Comparison of ENCODE assay signal across 8 cellular contexts in genomic region chr10:97333601-97334369, GRCh38. TPM values are rescaled to one million over a fixed set of nuclear protein-coding genes. Genes with fewer than 3 reads are reported as not detected.
A peak's percentile ranks its signal among the peaks of the same experiment; 100 is the strongest.
DNase-seq lines count a peak whose midpoint lies in the region; ATAC-seq and TF ChIP-seq lines count a peak whose summit lies in the region.

No MANE protein-coding gene starts in this region.

- CTCF ChIA-PET in activated CD4-positive, alpha-beta T cell treated with anti-CD3 and anti-CD28 coated beads, Interleukin-2, amount 10 ng/mL, durations not matched to agents 7 days and 5 days (lab: Charles Lee) = interaction anchor here (0.6 to 1.6 kb wide), 6 partner anchors 14 to 90 kb away, joined by 3 to 5 read pairs (median 3); partner anchors contain the start of gene FRAT1

- peak overlapping the region; percentile 91 for H3K9ac ChIP-seq in mucosa of stomach (ENCODE audit: low read length)

- peak overlapping the region; percentile 84 to 98 (median 89) for H3K27ac Mint-ChIP-seq in IgD-negative memory B cell
- peak overlapping the region; percentile 85 for H3K27ac Mint-ChIP-seq in activated CD4-positive, alpha-beta T cell treated with anti-CD3 and anti-CD28 coated beads, Interleukin-2, amount 10 ng/mL, durations not matched to agents 7 days and 5 days

- H3K9me3 Mint-ChIP-seq in IgD-negative memory B cell = no peaks in the 10 kb centered on the region
- H3K9me3 Mint-ChIP-seq in activated CD4-positive, alpha-beta T cell treated with anti-CD3 and anti-CD28 coated beads, Interleukin-2, amount 10 ng/mL, durations not matched to agents 7 days and 5 days = no peaks in the 10 kb centered on the region

- POLR2A ChIA-PET in activated CD4-positive, alpha-beta T cell treated with anti-CD3 and anti-CD28 coated beads, Interleukin-2, amount 10 ng/mL, durations not matched to agents 7 days and 5 days (lab: Charles Lee) = interaction anchor here (0.5 kb wide), 1 partner anchor 101 kb away, joined by 4 read pairs; no protein-coding TSS in a partner anchor

- H3K27me3 ChIP-seq in mucosa of stomach (ENCODE audit: control insufficient read depth, insufficient read depth, low read length) (no peaks in the 10 kb centered on the region), tibial artery (no peaks in the 10 kb centered on the region)

- H3K27me3 Mint-ChIP-seq in IgD-negative memory B cell = no peaks in the 10 kb centered on the region
- H3K27me3 Mint-ChIP-seq in activated CD4-positive, alpha-beta T cell treated with anti-CD3 and anti-CD28 coated beads, Interleukin-2, amount 10 ng/mL, durations not matched to agents 7 days and 5 days = peaks cover 21% of the 10 kb centered on the region

- intact Hi-C loops in tibial artery (cut with DNase I; ENCODE audit: low total_unique reads) = loop anchor here (5.0 kb wide), 1 partner anchor 41 kb away; the partner anchor contains the start of gene ARHGAP19

- peak overlapping the region; percentile 90 to 97 (median 96) for H3K4me3 Mint-ChIP-seq in IgD-negative memory B cell
- H3K4me3 Mint-ChIP-seq in activated CD4-positive, alpha-beta T cell treated with anti-CD3 and anti-CD28 coated beads, Interleukin-2, amount 10 ng/mL, durations not matched to agents 7 days and 5 days = peak overlapping the region; percentile 83

- peaks cover 3% of the 10 kb centered on the region for H3K36me3 Mint-ChIP-seq in IgD-negative memory B cell
- H3K36me3 Mint-ChIP-seq in activated CD4-positive, alpha-beta T cell treated with anti-CD3 and anti-CD28 coated beads, Interleukin-2, amount 10 ng/mL, durations not matched to agents 7 days and 5 days (ENCODE audit: low read depth) = peaks cover 27% of the 10 kb centered on the region

- TF ChIP-seq CTCF in tibial artery (IDR thresholded peaks at IDR 0.05) = no peak

- H3K4me1 Mint-ChIP-seq in IgD-negative memory B cell = peaks cover 26 to 47% (median 44%) of the 10 kb centered on the region in 3 donors
- peaks cover 39% of the 10 kb centered on the region for H3K4me1 Mint-ChIP-seq in activated CD4-positive, alpha-beta T cell treated with anti-CD3 and anti-CD28 coated beads, Interleukin-2, amount 10 ng/mL, durations not matched to agents 7 days and 5 days

- H3K4me3 ChIP-seq in mucosa of stomach (ENCODE audit: low read length) (peak overlapping the region; percentile 88), tibial artery (peak overlapping the region; percentile 75 to 97)

- H3K27ac ChIP-seq in epithelial cell of prostate = peak overlapping the region; percentile 72
- peak overlapping the region; percentile 77 to 93 for H3K27ac ChIP-seq in tibial artery

- H3K36me3 ChIP-seq in mucosa of stomach (ENCODE audit: control insufficient read depth, insufficient read depth, low read length) (no peaks in the 10 kb centered on the region), tibial artery (peaks cover 7 to 19% (median 16%) of the 10 kb centered on the region in 3 donors)

- DNase-seq in DMS 273 treated with DMSO at 0.1 percent for 48 hours (lab: John Stamatoyannopoulos, UW) = peak; percentile 10
- peak; percentile 39 for DNase-seq in activated CD4-positive, alpha-beta T cell treated with anti-CD3 and anti-CD28 coated beads, Interleukin-2, amount 10 ng/mL, durations not matched to agents 7 days and 5 days
- no peak for DNase-seq in epithelial cell of prostate (ENCODE audit: low read depth, low spot score)
- DNase-seq in tibial artery = peak; percentile 36 to 74
- no peak for DNase-seq in NCI-H1694 treated with DMSO at 0.1 percent for 48 hours (lab: John Stamatoyannopoulos, UW)

- H3K4me1 ChIP-seq in mucosa of stomach (ENCODE audit: control insufficient read depth, insufficient read depth, low read length) (peaks cover 38% of the 10 kb centered on the region), tibial artery (peaks cover 0 to 68% (median 38%) of the 10 kb centered on the region in 4 donors)

- peak; percentile 28 for ATAC-seq in GM21526 (IDR thresholded peaks at IDR 0.05; ENCODE audit: low FRiP score, unreplicated experiment)

- H3K9me3 ChIP-seq in mucosa of stomach (ENCODE audit: control insufficient read depth, low read length) = no peaks in the 10 kb centered on the region
- H3K9me3 ChIP-seq in tibial artery = no peaks in the 10 kb centered on the region

RNA-seq across cellular contexts. Expression of gene FRAT2, which starts 0.7 kb away (rescaled TPM):
- 7.3 TPM for polyA plus RNA-seq in IgD-negative memory B cell
- total RNA-seq in activated CD4-positive, alpha-beta T cell treated with anti-CD3 and anti-CD28 coated beads, Interleukin-2, amount 10 ng/mL, durations not matched to agents 7 days and 5 days = 10 to 100 TPM in 1 of 2 experiments, 1 to 10 TPM in 1; 9.0 to 10.7 TPM

RNA-seq across cellular contexts. Expression of gene FRAT1, which starts 14.7 kb away (rescaled TPM):
- polyA plus RNA-seq in IgD-negative memory B cell = 6.2 TPM
- 1 to 10 TPM; 5.8 to 6.2 TPM for total RNA-seq in activated CD4-positive, alpha-beta T cell treated with anti-CD3 and anti-CD28 coated beads, Interleukin-2, amount 10 ng/mL, durations not matched to agents 7 days and 5 days

RNA-seq across cellular contexts. Expression of gene ARHGAP19, which starts 41.3 kb away (rescaled TPM):
- 7.3 TPM for polyA plus RNA-seq in IgD-negative memory B cell
- total RNA-seq in activated CD4-positive, alpha-beta T cell treated with anti-CD3 and anti-CD28 coated beads, Interleukin-2, amount 10 ng/mL, durations not matched to agents 7 days and 5 days = 10 to 100 TPM; 56.6 to 58.5 TPM

Comparison
In these comparisons a context has a peak if more than half of its experiments do, and no peak if none do; other contexts are left out.
1. DNase-seq: peak in DMS 273 treated with DMSO at 0.1 percent for 48 hours (single experiment), activated CD4-positive, alpha-beta T cell treated with anti-CD3 and anti-CD28 coated beads, Interleukin-2, amount 10 ng/mL, durations not matched to agents 7 days and 5 days (single experiment) and tibial artery (2 of 2); none in epithelial cell of prostate (single experiment) and NCI-H1694 treated with DMSO at 0.1 percent for 48 hours (single experiment).